In genomic region chr6:130969807-130970491, GRCh38 we compare ENCODE assay signal across 1 cellular context.
TF ChIP-seq lines count a peak whose summit lies in the region.

No MANE protein-coding gene starts in this region.

TF ChIP-seq in HepG2, 621 proteins besides CTCF, POLR2A, EP300 and RAD21 (continued from another document and continues in another):
- TF ChIP-seq ETV5 (CRISPR knock-in tag; IDR thresholded peaks at IDR 0.05; ENCODE audit: borderline replicate concordance) (no peak; the same call in 1 of the 2 replicates), ZNF646 (CRISPR knock-in tag; IDR thresholded peaks at IDR 0.05) (0 out of 2 replicates have a peak, but pooled peaks have one; percentile 49), ZSCAN29 (CRISPR knock-in tag; conservative IDR thresholded peaks at IDR 0.05) (peak; percentile 76; the same call in 1 of the 2 replicates), ZBTB1 (CRISPR knock-in tag; IDR thresholded peaks at IDR 0.05; ENCODE audit: borderline replicate concordance) (no peak), SOX13 (IDR thresholded peaks at IDR 0.05) (no peak), SOX13 (CRISPR knock-in tag; conservative IDR thresholded peaks at IDR 0.05 in 1 of 2, IDR thresholded peaks at IDR 0.05 in 1 of 2) (peak in 1 of 2 experiments; percentile 72; a peak in 1 of 4 replicates), HNF1A (IDR thresholded peaks at IDR 0.05; ENCODE audit: low read depth) (no peak), HNF1A (CRISPR knock-in tag; IDR thresholded peaks at IDR 0.05; ENCODE audit: borderline replicate concordance) (peak; percentile 41; the same call in 1 of the 2 replicates), DNMT1 (CRISPR knock-in tag; IDR thresholded peaks at IDR 0.05) (no peak), POLR2AphosphoS2 (IDR thresholded peaks at IDR 0.05; ENCODE audit: low read depth, low read length) (no peak), NR2F2 (IDR thresholded peaks at IDR 0.05; ENCODE audit: borderline replicate concordance, low read depth) (peak; percentile 53; the same call in 1 of the 2 replicates), GABPA (IDR thresholded peaks at IDR 0.05; ENCODE audit: low read depth, low read length) (no peak), GABPA (CRISPR knock-in tag; IDR thresholded peaks at IDR 0.05; ENCODE audit: low read depth) (peak; percentile 19; the same call in 1 of the 2 replicates), ZNF362 (CRISPR knock-in tag; IDR thresholded peaks at IDR 0.05; ENCODE audit: borderline replicate concordance) (peak; percentile 52; the same call in 1 of the 2 replicates), ZKSCAN8 (CRISPR knock-in tag; IDR thresholded peaks at IDR 0.05; ENCODE audit: borderline replicate concordance) (peak; percentile 38; the same call in 1 of the 2 replicates), NR2F6 (IDR thresholded peaks at IDR 0.05) (peak; percentile 74), NR2F6 (CRISPR knock-in tag; IDR thresholded peaks at IDR 0.05) (peak; percentile 68), TBX2 (CRISPR knock-in tag; IDR thresholded peaks at IDR 0.05; ENCODE audit: borderline replicate concordance) (peak; percentile 61), TEF (CRISPR knock-in tag; IDR thresholded peaks at IDR 0.05) (no peak), ZNF724P (CRISPR knock-in tag; IDR thresholded peaks at IDR 0.05; ENCODE audit: borderline replicate concordance) (no peak), ZNF230 (CRISPR knock-in tag; IDR thresholded peaks at IDR 0.05) (no peak), HOXA5 (CRISPR knock-in tag; IDR thresholded peaks at IDR 0.05) (peak; percentile 64; the same call in 1 of the 2 replicates), ZSCAN9 (CRISPR knock-in tag; IDR thresholded peaks at IDR 0.05; ENCODE audit: borderline replicate concordance) (peak; percentile 86; the same call in 1 of the 2 replicates), EED (CRISPR knock-in tag; IDR thresholded peaks at IDR 0.05) (no peak), KLF12 (CRISPR knock-in tag; IDR thresholded peaks at IDR 0.05; ENCODE audit: borderline replicate concordance) (no peak), MEF2D (CRISPR knock-in tag; IDR thresholded peaks at IDR 0.05) (peak; percentile 38; the same call in 1 of the 2 replicates), SNAPC4 (CRISPR knock-in tag; IDR thresholded peaks at IDR 0.05) (no peak), DMTF1 (CRISPR knock-in tag; IDR thresholded peaks at IDR 0.05) (no peak), SMAD3 (CRISPR knock-in tag; IDR thresholded peaks at IDR 0.05) (0 out of 2 replicates have a peak, but pooled peaks have one; percentile 57), DRAP1 (CRISPR knock-in tag; IDR thresholded peaks at IDR 0.05) (peak; percentile 9; the same call in 1 of the 2 replicates), ZBTB25 (CRISPR knock-in tag; IDR thresholded peaks at IDR 0.05) (0 out of 2 replicates have a peak, but pooled peaks have one; percentile 20), ATF4 (CRISPR knock-in tag; IDR thresholded peaks at IDR 0.05) (peak in 1 of 2 experiments; percentile 47; a peak in 1 of 4 replicates), TP53 (CRISPR knock-in tag; conservative IDR thresholded peaks at IDR 0.05) (no peak), SALL1 (CRISPR knock-in tag; IDR thresholded peaks at IDR 0.05) (peak; percentile 84), SAP130 (CRISPR knock-in tag; IDR thresholded peaks at IDR 0.05; ENCODE audit: low read depth) (peak; percentile 43)
